ENCODE assay signal across 8 cellular contexts in genomic region chr12:11498574-11498973, GRCh38.
DNase-seq lines count a peak whose midpoint lies in the region; ATAC-seq and TF ChIP-seq lines count a peak whose summit lies in the region.
"Not testable (repeated sequence)": the region's sequence is repeated elsewhere in the genome, so short reads cannot be mapped to it uniquely, and the experiment has no call there.

No MANE protein-coding gene starts in this region.

- not testable (repeated sequence) for DNase-seq in AG10803 (ENCODE audit: low read depth); GM23338 (ENCODE audit: low spot score); SK-N-SH
- DNase-seq in GM12865 (ENCODE audit: low read depth) (peak; percentile 40), germinal center (ENCODE audit: low spot score) (peak; percentile 36)
- peak; percentile 47 for DNase-seq in activated naive CD4-positive, alpha-beta T cell treated with anti-CD3 and anti-CD28 coated beads for 36 hours
- peak in 1 of 2 donors; percentile 48 for DNase-seq in stimulated activated effector memory CD8-positive, alpha-beta T cell treated with anti-CD3 and anti-CD28 coated beads, Interleukin-12 subunit alpha, Interleukin-12 subunit beta, amount 100 ng/mL, for 72 hours (ENCODE audit: low spot score in 2 of 2)

- intact Hi-C loops in activated naive CD4-positive, alpha-beta T cell treated with anti-CD3 and anti-CD28 coated beads for 36 hours (cut with micrococcal nuclease), result loop anchor here (2.0 kb wide), 1 partner anchor 534 kb away; no protein-coding TSS in a partner anchor

- POLR2A ChIA-PET in SK-N-SH (lab: Yijun Ruan, JAX), result not testable (repeated sequence)

- H3K36me3 Mint-ChIP-seq in GM23338 (ENCODE audit: low read depth); activated naive CD4-positive, alpha-beta T cell treated with anti-CD3 and anti-CD28 coated beads for 36 hours (ENCODE audit: low read depth); stimulated activated effector memory CD8-positive, alpha-beta T cell treated with anti-CD3 and anti-CD28 coated beads, Interleukin-12 subunit alpha, Interleukin-12 subunit beta, amount 100 ng/mL, for 72 hours: not testable (repeated sequence)

- not testable (repeated sequence) for H3K4me3 ChIP-seq in AG10803 (ENCODE audit: low read length); GM12865 (ENCODE audit: low read depth, low read length); GM23338; SK-N-SH (ENCODE audit: low read depth in 2 of 2, low read length in 1 of 2)

- not testable (repeated sequence) for H3K9ac ChIP-seq in SK-N-SH

- H3K4me2 ChIP-seq in GM23338, SK-N-SH: not testable (repeated sequence)

- not testable (repeated sequence) for H3K36me3 ChIP-seq in GM23338 (ENCODE audit: insufficient read depth); SK-N-SH (replicated peaks in 1 of 2; ENCODE audit: control insufficient read depth in 1 of 2, insufficient read depth in 2 of 2, low read length in 1 of 2)

- peaks cover 16% of the 10 kb centered on the region for H3K27me3 Mint-ChIP-seq in GM23338 (ENCODE audit: insufficient read depth, low read depth, poor library complexity)
- H3K27me3 Mint-ChIP-seq in activated naive CD4-positive, alpha-beta T cell treated with anti-CD3 and anti-CD28 coated beads for 36 hours (ENCODE audit: low read depth), result peaks cover 42% of the 10 kb centered on the region

- not testable (repeated sequence) for H3K27ac Mint-ChIP-seq in GM23338; activated naive CD4-positive, alpha-beta T cell treated with anti-CD3 and anti-CD28 coated beads for 36 hours; stimulated activated effector memory CD8-positive, alpha-beta T cell treated with anti-CD3 and anti-CD28 coated beads, Interleukin-12 subunit alpha, Interleukin-12 subunit beta, amount 100 ng/mL, for 72 hours

- H3K4me1 Mint-ChIP-seq in GM23338; activated naive CD4-positive, alpha-beta T cell treated with anti-CD3 and anti-CD28 coated beads for 36 hours (ENCODE audit: low read depth): not testable (repeated sequence)
- H3K4me1 Mint-ChIP-seq in stimulated activated effector memory CD8-positive, alpha-beta T cell treated with anti-CD3 and anti-CD28 coated beads, Interleukin-12 subunit alpha, Interleukin-12 subunit beta, amount 100 ng/mL, for 72 hours, result peaks cover 15% of the 10 kb centered on the region

- not testable (repeated sequence) for TF ChIP-seq RAD21 in SK-N-SH (IDR thresholded peaks at IDR 0.05; ENCODE audit: low read length)

- peak; percentile 13; the same call in 1 of the 3 replicates for ATAC-seq in GM23338
- peak; percentile 39 for ATAC-seq in stimulated activated effector memory CD8-positive, alpha-beta T cell treated with anti-CD3 and anti-CD28 coated beads, Interleukin-12 subunit alpha, Interleukin-12 subunit beta, amount 100 ng/mL, for 72 hours

- not testable (repeated sequence) for H3F3A ChIP-seq in GM23338 (replicated peaks; ENCODE audit: low read depth); SK-N-SH (replicated peaks; ENCODE audit: insufficient read depth)

- CTCF ChIA-PET in SK-N-SH (lab: Yijun Ruan, JAX), result interaction anchor here (0.7 to 2.5 kb wide), 3 partner anchors 10 to 15 kb away, joined by 3 to 11 read pairs (median 4); no protein-coding TSS in a partner anchor
- CTCF ChIA-PET in activated naive CD4-positive, alpha-beta T cell treated with anti-CD3 and anti-CD28 coated beads for 36 hours (lab: Charles Lee), result interaction anchor here (1.5 kb wide), 1 partner anchor 40 kb away, joined by 3 read pairs; no protein-coding TSS in a partner anchor

- peaks cover 35% of the 10 kb centered on the region for H3K27me3 ChIP-seq in GM23338 (ENCODE audit: insufficient read depth)
- not testable (repeated sequence) for H3K27me3 ChIP-seq in SK-N-SH (ENCODE audit: insufficient read depth)

- not testable (repeated sequence) for TF ChIP-seq EP300 in SK-N-SH (IDR thresholded peaks at IDR 0.05; ENCODE audit: borderline replicate concordance in 1 of 2, low read depth in 1 of 2, low read length in 1 of 2)

- not testable (repeated sequence) for H2AFZ ChIP-seq in GM23338; SK-N-SH (ENCODE audit: low read depth)

- TF ChIP-seq CTCF in AG10803 (conservative IDR thresholded peaks at IDR 0.05; ENCODE audit: low read length) (peak; percentile 15; the same call in 1 of the 2 replicates), GM12865 (IDR thresholded peaks at IDR 0.05; ENCODE audit: insufficient read depth, low read depth, low read length, missing control alignments) (peak; percentile 54), GM23338 (conservative IDR thresholded peaks at IDR 0.05; ENCODE audit: low read depth in 2 of 2) (peak; percentile 46 to 65), LNCAP (IDR thresholded peaks at IDR 0.05) (peak; percentile 23; the same call in 1 of the 2 replicates), SK-N-SH (IDR thresholded peaks at IDR 0.05) (peak; percentile 21; the same call in 1 of the 2 replicates)

- H3K9me3 ChIP-seq in SK-N-SH, result not testable (repeated sequence)

- H3K9me3 Mint-ChIP-seq in GM23338; activated naive CD4-positive, alpha-beta T cell treated with anti-CD3 and anti-CD28 coated beads for 36 hours: not testable (repeated sequence)
- peaks cover 10% of the 10 kb centered on the region for H3K9me3 Mint-ChIP-seq in stimulated activated effector memory CD8-positive, alpha-beta T cell treated with anti-CD3 and anti-CD28 coated beads, Interleukin-12 subunit alpha, Interleukin-12 subunit beta, amount 100 ng/mL, for 72 hours

- not testable (repeated sequence) for H3K9me2 ChIP-seq in GM23338 (ENCODE audit: insufficient read depth); SK-N-SH

- H4K20me1 ChIP-seq in GM23338 (replicated peaks; ENCODE audit: insufficient read depth); SK-N-SH (ENCODE audit: insufficient read depth): not testable (repeated sequence)

- H3K4me3 Mint-ChIP-seq in GM23338; activated naive CD4-positive, alpha-beta T cell treated with anti-CD3 and anti-CD28 coated beads for 36 hours; stimulated activated effector memory CD8-positive, alpha-beta T cell treated with anti-CD3 and anti-CD28 coated beads, Interleukin-12 subunit alpha, Interleukin-12 subunit beta, amount 100 ng/mL, for 72 hours: not testable (repeated sequence)

- H3K79me2 ChIP-seq in GM23338 (replicated peaks; ENCODE audit: insufficient read depth); SK-N-SH (ENCODE audit: insufficient read depth): not testable (repeated sequence)

- not testable (repeated sequence) for H3K4me1 ChIP-seq in GM23338 (ENCODE audit: insufficient read depth); SK-N-SH (ENCODE audit: control insufficient read depth in 1 of 2, insufficient read depth in 2 of 2, low read depth in 1 of 2, low read length in 1 of 2)

- H3K27ac ChIP-seq in GM23338 (ENCODE audit: low read depth); SK-N-SH (ENCODE audit: low read depth in 2 of 2, low read length in 1 of 2): not testable (repeated sequence)

- 14% methylated on average over 3 of the region's 3 CpGs for WGBS in SK-N-SH (ENCODE audit: low lambda C conversion rate)
